ENCODE assay signal across 8 cellular contexts in the genomic region with DNA sequence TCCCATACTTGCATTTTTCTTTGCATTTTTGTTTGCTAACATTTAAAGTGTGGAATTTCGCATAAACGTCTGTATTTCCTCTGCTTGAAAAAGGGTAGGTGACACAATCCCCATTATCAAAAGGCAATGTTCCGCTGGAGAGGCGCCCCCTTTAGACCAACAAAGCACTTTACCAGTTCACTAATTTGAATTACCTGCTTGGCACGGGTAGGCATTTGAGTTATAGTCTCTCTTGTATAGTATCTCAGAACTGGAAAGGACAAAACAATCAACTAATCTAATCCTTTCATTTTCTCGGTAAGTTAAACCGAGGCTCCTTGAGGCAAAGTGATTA. TPM values are rescaled to one million over a fixed set of nuclear protein-coding genes. Genes with fewer than 3 reads are reported as not detected.
DNase-seq lines count a peak whose midpoint lies in the region; ATAC-seq, FAIRE-seq and TF ChIP-seq lines count a peak whose summit lies in the region.

No MANE protein-coding gene starts in this region.

- H4K20me1 ChIP-seq in keratinocyte (ENCODE audit: control insufficient read depth, extremely low read depth, insufficient read depth, low read length), result no peaks in the 10 kb centered on the region

- H3K4me3 Mint-ChIP-seq in brain, result peak overlapping the region; percentile 92 to 97 (median 95)

- no peaks in the 10 kb centered on the region for H3K36me3 Mint-ChIP-seq in brain

- peak overlapping the region; percentile 57 for H3K9ac ChIP-seq in keratinocyte (ENCODE audit: control insufficient read depth, extremely low read depth, insufficient read depth, low read length)

- dilution Hi-C loops in keratinocyte (cut with MboI; ENCODE audit: extremely low pct_ligation_motif_present, low sequenced_read_pairs), result no loop called here

- peaks cover 48% of the 10 kb centered on the region for H3K27me3 Mint-ChIP-seq in brain

- peak overlapping the region; percentile 73 for H3K4me2 ChIP-seq in keratinocyte (ENCODE audit: control insufficient read depth, extremely low read depth, insufficient read depth, low read depth, low read length)

- ATAC-seq in GM19455 (IDR thresholded peaks at IDR 0.05; ENCODE audit: unreplicated experiment) (peak; percentile 47), HG03460 (IDR thresholded peaks at IDR 0.05; ENCODE audit: unreplicated experiment) (peak; percentile 35)

- no peak for FAIRE-seq in keratinocyte (lab: Jason Lieb, UNC)

- no peaks in the 10 kb centered on the region for H3K9me1 ChIP-seq in keratinocyte (ENCODE audit: control insufficient read depth, extremely low read depth, insufficient read depth, low read length)

- no peaks in the 10 kb centered on the region for H3K36me3 ChIP-seq in keratinocyte (ENCODE audit: control insufficient read depth in 2 of 2, extremely low read depth in 1 of 2, insufficient read depth in 2 of 2, low read length in 2 of 2)

- peaks cover 17% of the 10 kb centered on the region for H3K4me1 Mint-ChIP-seq in brain

- H3K79me2 ChIP-seq in keratinocyte (ENCODE audit: control insufficient read depth, insufficient read depth, low read length), result no peaks in the 10 kb centered on the region

- peak; percentile 51 to 75 for TF ChIP-seq CTCF in brain (conservative IDR thresholded peaks at IDR 0.05)
- peak; percentile 49 to 66 (median 62) for TF ChIP-seq CTCF in keratinocyte (optimal IDR thresholded peaks at IDR 0.05 in 1 of 3, IDR thresholded peaks at IDR 0.05 in 1 of 3, conservative IDR thresholded peaks at IDR 0.05 in 1 of 3; ENCODE audit: extremely low read depth in 1 of 3, insufficient read depth in 2 of 3, low read length in 3 of 3)

- peak overlapping the region; percentile 12 to 65 (median 38) for H3K27ac Mint-ChIP-seq in brain

- no peaks in the 10 kb centered on the region for H3K9me3 ChIP-seq in keratinocyte (ENCODE audit: control insufficient read depth, low read depth, low read length)

- DNase-seq in DMS53 (lab: John Stamatoyannopoulos, UW) (peak; percentile 81), NCI-H82 (lab: John Stamatoyannopoulos, UW) (peak; percentile 86), keratinocyte (ENCODE audit: low read depth, low spot score) (no peak), NCI-H446 (lab: John Stamatoyannopoulos, UW) (no peak)
- DNase-seq in stimulated activated CD4-positive, alpha-beta T cell treated with anti-CD3 and anti-CD28 coated beads, Interleukin-4, amount 100 ng/mL, for 24 hours, result peak; percentile 7

- peaks cover 2% of the 10 kb centered on the region for H3K27me3 ChIP-seq in keratinocyte (ENCODE audit: control insufficient read depth, extremely low read depth, insufficient read depth, low read length)

- H3K27ac ChIP-seq in keratinocyte (ENCODE audit: control insufficient read depth, insufficient read depth, low read length), result no peak overlapping the region

- H3K9me3 Mint-ChIP-seq in brain, result peaks cover 0 to 7% (median 3%) of the 10 kb centered on the region in 5 experiments

- H2AFZ ChIP-seq in keratinocyte (ENCODE audit: control insufficient read depth, low read length), result peak overlapping the region; percentile 93

- peaks cover 5% of the 10 kb centered on the region for H3K4me1 ChIP-seq in keratinocyte (ENCODE audit: control insufficient read depth, extremely low read depth, insufficient read depth, low read length)

- H3K4me3 ChIP-seq in keratinocyte (ENCODE audit: control insufficient read depth in 2 of 3, extremely low read depth in 1 of 3, insufficient read depth in 2 of 3, low read depth in 1 of 3, low read length in 3 of 3), result peak overlapping the region; percentile 30 to 78 (median 47)

RNA-seq across cellular contexts. Expression of a gene that starts 0.8 kb away (rescaled TPM):
- polyA plus RNA-seq in brain (ENCODE audit: insufficient read depth, low read depth, low replicate concordance) (0.14 TPM), keratinocyte (not detected in 3 replicates)
- not detected for polyA plus RNA-seq in keratinocyte (2011; ENCODE audit: low read depth)
- not detected in 2 replicates for polyA plus RNA-seq in keratinocyte (2011; cell fraction: cytosol; rRNA removed)
- not detected in 2 replicates for polyA plus RNA-seq in keratinocyte (2011; cell fraction: nucleus; rRNA removed)
- not detected in 2 replicates for polyA plus RNA-seq in keratinocyte (2012; ENCODE audit: low replicate concordance)
- polyA minus RNA-seq in keratinocyte, result not detected in 3 replicates
- polyA minus RNA-seq in keratinocyte (2011; cell fraction: cytosol; rRNA and poly(A)+ RNA removed), result not detected
- not detected in 2 replicates for polyA minus RNA-seq in keratinocyte (2011; cell fraction: nucleus; rRNA and poly(A)+ RNA removed)

Comparison
In these comparisons a context has a peak if more than half of its experiments do, and no peak if none do; other contexts are left out.
1. DNase-seq: peak in DMS53 (single experiment), NCI-H82 (single experiment) and stimulated activated CD4-positive, alpha-beta T cell treated with anti-CD3 and anti-CD28 coated beads, Interleukin-4, amount 100 ng/mL, for 24 hours (single experiment); none in keratinocyte (single experiment) and NCI-H446 (0 of 2).